ENCODE assay signal across 8 cellular contexts in genomic region chr11:93741882-93742226, GRCh38. TPM values are rescaled to one million over a fixed set of nuclear protein-coding genes. Genes with fewer than 3 reads are reported as not detected.
DNase-seq lines count a peak whose midpoint lies in the region; ATAC-seq and TF ChIP-seq lines count a peak whose summit lies in the region.

No MANE protein-coding gene starts in this region.

- TF ChIP-seq CTCF in cardiac muscle cell (IDR thresholded peaks at IDR 0.05; ENCODE audit: low read depth, low read length) (no peak), progenitor cell of endocrine pancreas (IDR thresholded peaks at IDR 0.05; ENCODE audit: unreplicated experiment) (no peak)

- peak overlapping the region; percentile 96 for H3K4me3 ChIP-seq in Jurkat, Clone E6-1 (ENCODE audit: low read length)
- peak overlapping the region; percentile 45 for H3K4me3 ChIP-seq in cardiac muscle cell

- DNase-seq in DMS53 (lab: John Stamatoyannopoulos, UW) (peak; percentile 92), cardiac muscle cell (ENCODE audit: low read depth in 1 of 2, low spot score in 1 of 2) (peak in 1 of 2 donors; percentile 59), progenitor cell of endocrine pancreas (ENCODE audit: low spot score, unreplicated experiment) (no peak), epidermal melanocyte (ENCODE audit: insufficient read length, low spot score) (no peak), kidney glomerular epithelial cell (lab: John Stamatoyannopoulos, UW) (no peak)
- no peak for DNase-seq in Jurkat, Clone E6-1 (ENCODE audit: low read depth, low spot score)
- no peak for DNase-seq in activated T-helper 1 cell treated with anti-CD3 and anti-CD28 coated beads, Interleukin-12 subunit alpha, Interleukin-12 subunit beta, Interleukin-2, Interleukin-4 antibody, amounts not matched to agents 30 ng/mL and 10 ng/mL and 1 ng/mL, durations not matched to agents 14 hours and 24 hours and 36 hours (ENCODE audit: low spot score)

- peak; percentile 6 for ATAC-seq in GM21515 (IDR thresholded peaks at IDR 0.05; ENCODE audit: unreplicated experiment)

- H3K27me3 ChIP-seq in cardiac muscle cell = no peaks in the 10 kb centered on the region

- peak overlapping the region; percentile 100 for H3K4me3 Mint-ChIP-seq in activated T-helper 1 cell treated with anti-CD3 and anti-CD28 coated beads, Interleukin-12 subunit alpha, Interleukin-12 subunit beta, Interleukin-2, Interleukin-4 antibody, amounts not matched to agents 30 ng/mL and 10 ng/mL and 1 ng/mL, durations not matched to agents 14 hours and 24 hours and 36 hours
- H3K4me3 Mint-ChIP-seq in progenitor cell of endocrine pancreas (ENCODE audit: low read depth) = peak overlapping the region; percentile 97

- no peaks in the 10 kb centered on the region for H3K9me3 ChIP-seq in cardiac muscle cell (ENCODE audit: low read depth)

- peaks cover 17% of the 10 kb centered on the region for H3K36me3 ChIP-seq in cardiac muscle cell

- H3K4me1 ChIP-seq in cardiac muscle cell (ENCODE audit: low read depth) = peaks cover 26% of the 10 kb centered on the region

- intact Hi-C loops in activated T-helper 1 cell treated with anti-CD3 and anti-CD28 coated beads, Interleukin-12 subunit alpha, Interleukin-12 subunit beta, Interleukin-2, Interleukin-4 antibody, amounts not matched to agents 30 ng/mL and 10 ng/mL and 1 ng/mL, durations not matched to agents 14 hours and 24 hours and 36 hours (cut with micrococcal nuclease) = loop anchor here (1.0 to 5.0 kb wide), 9 partner anchors 42 to 1325 kb away; partner anchors contain the start of genes ANKRD49, CEP295, CWC15 and FUT4

- no peaks in the 10 kb centered on the region for H3K9me3 Mint-ChIP-seq in activated T-helper 1 cell treated with anti-CD3 and anti-CD28 coated beads, Interleukin-12 subunit alpha, Interleukin-12 subunit beta, Interleukin-2, Interleukin-4 antibody, amounts not matched to agents 30 ng/mL and 10 ng/mL and 1 ng/mL, durations not matched to agents 14 hours and 24 hours and 36 hours
- no peaks in the 10 kb centered on the region for H3K9me3 Mint-ChIP-seq in progenitor cell of endocrine pancreas (ENCODE audit: low read depth)

- no peaks in the 10 kb centered on the region for H3K27me3 Mint-ChIP-seq in activated T-helper 1 cell treated with anti-CD3 and anti-CD28 coated beads, Interleukin-12 subunit alpha, Interleukin-12 subunit beta, Interleukin-2, Interleukin-4 antibody, amounts not matched to agents 30 ng/mL and 10 ng/mL and 1 ng/mL, durations not matched to agents 14 hours and 24 hours and 36 hours (ENCODE audit: insufficient read depth)
- no peaks in the 10 kb centered on the region for H3K27me3 Mint-ChIP-seq in progenitor cell of endocrine pancreas

- peaks cover 50% of the 10 kb centered on the region for H3K36me3 Mint-ChIP-seq in activated T-helper 1 cell treated with anti-CD3 and anti-CD28 coated beads, Interleukin-12 subunit alpha, Interleukin-12 subunit beta, Interleukin-2, Interleukin-4 antibody, amounts not matched to agents 30 ng/mL and 10 ng/mL and 1 ng/mL, durations not matched to agents 14 hours and 24 hours and 36 hours (ENCODE audit: low read depth)
- peaks cover 17% of the 10 kb centered on the region for H3K36me3 Mint-ChIP-seq in progenitor cell of endocrine pancreas (ENCODE audit: insufficient read depth)

- H3K27ac ChIP-seq in cardiac muscle cell = peak overlapping the region; percentile 86

- peak overlapping the region; percentile 99 for H3K27ac Mint-ChIP-seq in activated T-helper 1 cell treated with anti-CD3 and anti-CD28 coated beads, Interleukin-12 subunit alpha, Interleukin-12 subunit beta, Interleukin-2, Interleukin-4 antibody, amounts not matched to agents 30 ng/mL and 10 ng/mL and 1 ng/mL, durations not matched to agents 14 hours and 24 hours and 36 hours
- peak overlapping the region; percentile 100 for H3K27ac Mint-ChIP-seq in progenitor cell of endocrine pancreas

- H3K4me1 Mint-ChIP-seq in activated T-helper 1 cell treated with anti-CD3 and anti-CD28 coated beads, Interleukin-12 subunit alpha, Interleukin-12 subunit beta, Interleukin-2, Interleukin-4 antibody, amounts not matched to agents 30 ng/mL and 10 ng/mL and 1 ng/mL, durations not matched to agents 14 hours and 24 hours and 36 hours (ENCODE audit: low read depth) = peaks cover 47% of the 10 kb centered on the region
- H3K4me1 Mint-ChIP-seq in progenitor cell of endocrine pancreas (ENCODE audit: low read depth) = peaks cover 65% of the 10 kb centered on the region

RNA-seq across cellular contexts. Expression of gene C11orf54, which starts 0.4 kb away (rescaled TPM):
- polyA plus RNA-seq in Jurkat, Clone E6-1 (2012; ENCODE audit: insufficient read depth, insufficient read length) = 20.9 TPM
- 19.3 and 21.6 TPM in 2 replicates for total RNA-seq in activated T-helper 1 cell treated with anti-CD3 and anti-CD28 coated beads, Interleukin-12 subunit alpha, Interleukin-12 subunit beta, Interleukin-2, Interleukin-4 antibody, amounts not matched to agents 30 ng/mL and 10 ng/mL and 1 ng/mL, durations not matched to agents 14 hours and 24 hours and 36 hours
- total RNA-seq in cardiac muscle cell (23.3 and 28.8 TPM in 2 replicates), progenitor cell of endocrine pancreas (48.8 and 50.0 TPM in 2 replicates)
- 23.5 and 34.3 TPM in 2 replicates for polyA plus RNA-seq in cardiac muscle cell

RNA-seq across cellular contexts. Expression of gene TAF1D, which starts 0.6 kb away (rescaled TPM):
- 184 TPM for polyA plus RNA-seq in Jurkat, Clone E6-1 (2012; ENCODE audit: insufficient read depth, insufficient read length)
- total RNA-seq in activated T-helper 1 cell treated with anti-CD3 and anti-CD28 coated beads, Interleukin-12 subunit alpha, Interleukin-12 subunit beta, Interleukin-2, Interleukin-4 antibody, amounts not matched to agents 30 ng/mL and 10 ng/mL and 1 ng/mL, durations not matched to agents 14 hours and 24 hours and 36 hours = 337 and 345 TPM in 2 replicates
- total RNA-seq in cardiac muscle cell (27.7 and 60.7 TPM in 2 replicates), progenitor cell of endocrine pancreas (146 and 149 TPM in 2 replicates)
- 24.7 and 43.3 TPM in 2 replicates for polyA plus RNA-seq in cardiac muscle cell

RNA-seq across cellular contexts. Expression of gene MED17, which starts 42.2 kb away (rescaled TPM):
- polyA plus RNA-seq in Jurkat, Clone E6-1 (2012; ENCODE audit: insufficient read depth, insufficient read length) = 26.4 TPM
- 55.8 and 59.4 TPM in 2 replicates for total RNA-seq in activated T-helper 1 cell treated with anti-CD3 and anti-CD28 coated beads, Interleukin-12 subunit alpha, Interleukin-12 subunit beta, Interleukin-2, Interleukin-4 antibody, amounts not matched to agents 30 ng/mL and 10 ng/mL and 1 ng/mL, durations not matched to agents 14 hours and 24 hours and 36 hours
- 39.2 and 43.9 TPM in 2 replicates for total RNA-seq in cardiac muscle cell
- polyA plus RNA-seq in cardiac muscle cell = 28.7 and 37.8 TPM in 2 replicates
- total RNA-seq in progenitor cell of endocrine pancreas = 55.7 and 57.8 TPM in 2 replicates
